Comparison of ENCODE assay signal across 27 cellular contexts in the genomic region with DNA sequence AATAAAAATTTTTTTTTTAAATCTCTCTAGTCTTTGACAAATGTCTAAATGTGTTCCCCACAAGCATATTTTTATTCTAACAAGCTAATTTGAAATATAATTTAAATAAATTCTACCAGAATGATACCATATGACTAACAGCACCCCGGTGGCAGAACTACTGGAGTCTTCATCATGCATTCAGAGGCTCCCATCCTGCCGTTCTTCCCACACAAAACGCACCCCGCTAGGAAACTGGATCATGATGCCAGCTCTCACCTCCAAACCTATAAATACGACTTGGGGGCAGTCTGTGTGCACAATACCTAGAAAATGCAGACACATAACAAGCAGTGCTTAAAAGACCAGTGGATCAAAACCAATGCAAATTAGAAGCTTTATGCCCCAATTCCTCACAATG.
"Had no signal": no experiment of that assay in that cellular context is flagged by ENCODE, and none has a peak within 500 bp of the region (broad histone marks: within the 10 kb centered on the region; RNA-seq: fewer than 3 reads in every experiment).

No MANE protein-coding gene starts in this region.

- DNase-seq: activated CD4-positive, alpha-beta memory T cell treated with anti-CD3 and anti-CD28 coated beads, Interleukin-2, amount 10 ng/mL, durations not matched to agents 7 days and 5 days; activated CD4-positive, alpha-beta T cell treated with anti-CD3 and anti-CD28 coated beads for 1 hour; activated CD4-positive, alpha-beta T cell treated with anti-CD3 and anti-CD28 coated beads, Interleukin-2, amount 10 ng/mL, durations not matched to agents 7 days and 5 days; activated CD8-positive, alpha-beta memory T cell treated with anti-CD3 and anti-CD28 coated beads, Interleukin-2, amount 50 U/mL, for 48 hours; activated gamma-delta T cell; activated naive CD4-positive, alpha-beta T cell treated with anti-CD3 and anti-CD28 coated beads, Interleukin-2, amount 10 ng/mL, durations not matched to agents 7 days and 5 days; activated naive CD8-positive, alpha-beta T cell treated with anti-CD3 and anti-CD28 coated beads, Interleukin-2, amount 10 ng/mL, durations not matched to agents 7 days and 5 days; activated T-cell treated with anti-CD3 and anti-CD28 coated beads, Interleukin-2, amount 50 U/mL, for 24 hours; central memory CD4-positive, alpha-beta T cell; effector CD4-positive, alpha-beta T cell; esophagus squamous epithelium; foreskin melanocyte; islet precursor cell; left cardiac atrium; mammary epithelial cell; nephron progenitor cell; T-helper 17 cell; T1000; tibial artery; upper lobe of right lung had no signal

- H3K9me3 Mint-ChIP-seq: activated CD4-positive, alpha-beta memory T cell treated with anti-CD3 and anti-CD28 coated beads, Interleukin-2, amount 10 ng/mL, durations not matched to agents 7 days and 5 days; activated CD4-positive, alpha-beta T cell treated with anti-CD3 and anti-CD28 coated beads, Interleukin-2, amount 10 ng/mL, durations not matched to agents 7 days and 5 days; activated naive CD4-positive, alpha-beta T cell treated with anti-CD3 and anti-CD28 coated beads, Interleukin-2, amount 10 ng/mL, durations not matched to agents 7 days and 5 days; activated naive CD8-positive, alpha-beta T cell treated with anti-CD3 and anti-CD28 coated beads, Interleukin-2, amount 10 ng/mL, durations not matched to agents 7 days and 5 days; activated T-cell treated with anti-CD3 and anti-CD28 coated beads, Interleukin-2, amount 50 U/mL, for 24 hours; dendritic cell treated with granulocyte-macrophage colony-stimulating factor and Interleukin-4, amounts not matched to agents 40 ng/mL and 50 ng/mL, for 4 days; nephron progenitor cell; stimulated activated naive CD8-positive, alpha-beta T cell treated with anti-CD3 and anti-CD28 coated beads, Interleukin-15, Interleukin-2, amounts not matched to agents 100 ng/mL and 50 ng/mL, for 24 hours; WTC11 had no signal

- H3K27me3 ChIP-seq: ascending aorta, right atrium auricular region, upper lobe of right lung had no signal

- H3K36me3 ChIP-seq: ascending aorta, esophagus squamous epithelium, neutrophil, right atrium auricular region, tibial artery, upper lobe of right lung had no signal

- H3K4me1 Mint-ChIP-seq: activated CD4-positive, alpha-beta memory T cell treated with anti-CD3 and anti-CD28 coated beads, Interleukin-2, amount 10 ng/mL, durations not matched to agents 7 days and 5 days; activated CD4-positive, alpha-beta T cell treated with anti-CD3 and anti-CD28 coated beads, Interleukin-2, amount 10 ng/mL, durations not matched to agents 7 days and 5 days; activated naive CD4-positive, alpha-beta T cell treated with anti-CD3 and anti-CD28 coated beads, Interleukin-2, amount 10 ng/mL, durations not matched to agents 7 days and 5 days; activated naive CD8-positive, alpha-beta T cell treated with anti-CD3 and anti-CD28 coated beads, Interleukin-2, amount 10 ng/mL, durations not matched to agents 7 days and 5 days; T-helper 17 cell had no signal

- H3K27ac ChIP-seq: ascending aorta, neutrophil, right atrium auricular region, tibial artery, upper lobe of right lung had no signal

- H3K4me1 ChIP-seq: ascending aorta, right atrium auricular region, upper lobe of right lung had no signal

- H3K9me3 ChIP-seq: ascending aorta, esophagus squamous epithelium, neutrophil, right atrium auricular region, tibial artery, upper lobe of right lung had no signal

- H3K36me3 Mint-ChIP-seq: activated naive CD4-positive, alpha-beta T cell treated with anti-CD3 and anti-CD28 coated beads, Interleukin-2, amount 10 ng/mL, durations not matched to agents 7 days and 5 days; activated naive CD8-positive, alpha-beta T cell treated with anti-CD3 and anti-CD28 coated beads, Interleukin-2, amount 10 ng/mL, durations not matched to agents 7 days and 5 days; WTC11 had no signal

- H3K27ac Mint-ChIP-seq: activated CD4-positive, alpha-beta memory T cell treated with anti-CD3 and anti-CD28 coated beads, Interleukin-2, amount 10 ng/mL, durations not matched to agents 7 days and 5 days; activated CD4-positive, alpha-beta T cell treated with anti-CD3 and anti-CD28 coated beads, Interleukin-2, amount 10 ng/mL, durations not matched to agents 7 days and 5 days; activated naive CD4-positive, alpha-beta T cell treated with anti-CD3 and anti-CD28 coated beads, Interleukin-2, amount 10 ng/mL, durations not matched to agents 7 days and 5 days; activated naive CD8-positive, alpha-beta T cell treated with anti-CD3 and anti-CD28 coated beads, Interleukin-2, amount 10 ng/mL, durations not matched to agents 7 days and 5 days; activated T-cell treated with anti-CD3 and anti-CD28 coated beads, Interleukin-2, amount 50 U/mL, for 24 hours; progenitor cell of endocrine pancreas; stimulated activated naive CD8-positive, alpha-beta T cell treated with anti-CD3 and anti-CD28 coated beads, Interleukin-15, Interleukin-2, amounts not matched to agents 100 ng/mL and 50 ng/mL, for 24 hours; T-helper 17 cell; WTC11 had no signal

- H3K4me3 ChIP-seq: ascending aorta, esophagus squamous epithelium, right atrium auricular region, tibial artery, upper lobe of right lung had no signal

- H3K27me3 Mint-ChIP-seq: dendritic cell treated with granulocyte-macrophage colony-stimulating factor and Interleukin-4, amounts not matched to agents 40 ng/mL and 50 ng/mL, for 4 days had no signal

- ATAC-seq: left cardiac atrium, T-helper 17 cell, upper lobe of right lung had no signal

- H3K4me3 Mint-ChIP-seq: activated CD4-positive, alpha-beta memory T cell treated with anti-CD3 and anti-CD28 coated beads, Interleukin-2, amount 10 ng/mL, durations not matched to agents 7 days and 5 days; activated CD4-positive, alpha-beta T cell treated with anti-CD3 and anti-CD28 coated beads, Interleukin-2, amount 10 ng/mL, durations not matched to agents 7 days and 5 days; activated naive CD4-positive, alpha-beta T cell treated with anti-CD3 and anti-CD28 coated beads, Interleukin-2, amount 10 ng/mL, durations not matched to agents 7 days and 5 days; activated naive CD8-positive, alpha-beta T cell treated with anti-CD3 and anti-CD28 coated beads, Interleukin-2, amount 10 ng/mL, durations not matched to agents 7 days and 5 days; activated T-cell treated with anti-CD3 and anti-CD28 coated beads, Interleukin-2, amount 50 U/mL, for 24 hours; nephron progenitor cell; stimulated activated naive CD8-positive, alpha-beta T cell treated with anti-CD3 and anti-CD28 coated beads, Interleukin-15, Interleukin-2, amounts not matched to agents 100 ng/mL and 50 ng/mL, for 24 hours; T-helper 17 cell; WTC11 had no signal
